In the genomic region with DNA sequence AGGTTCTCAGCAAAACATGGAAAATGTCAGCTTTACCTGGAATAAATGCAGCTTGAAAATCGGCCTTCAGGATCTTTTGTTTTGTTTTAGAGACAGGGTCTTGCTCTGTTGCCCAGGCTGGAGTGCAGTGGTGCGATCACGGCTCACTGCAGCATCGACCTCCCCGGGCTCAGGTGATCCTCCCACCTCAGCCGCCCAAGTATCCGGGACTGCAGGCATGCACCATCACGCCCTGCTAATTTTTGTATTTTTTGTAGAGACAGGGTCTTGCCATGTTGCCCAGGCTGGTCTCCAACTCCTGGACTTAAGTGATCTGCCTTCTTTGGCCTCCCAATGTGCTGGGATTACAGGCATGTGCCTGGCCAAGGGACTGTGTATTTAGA, we compare ENCODE assay signal across 4 cellular contexts. TPM values are rescaled to one million over a fixed set of nuclear protein-coding genes. Genes with fewer than 3 reads are reported as not detected.
"Had no signal": no experiment of that assay in that cellular context is flagged by ENCODE, and none has a peak within 500 bp of the region (broad histone marks: within the 10 kb centered on the region; RNA-seq: fewer than 3 reads in every experiment).

No MANE protein-coding gene starts in this region.

RNA-seq across cellular contexts. Expression of gene DACT2, which starts 7.5 kb away (rescaled TPM):
- total RNA-seq: M059J, PC-3, SJSA1 had no signal
- polyA plus RNA-seq: SK-N-SH had no signal
